10 cellular contexts compared by ENCODE assay signal in genomic region chr13:50989476-50989875, GRCh38.
DNase-seq lines count a peak whose midpoint lies in the region; ATAC-seq and TF ChIP-seq lines count a peak whose summit lies in the region.
"Had no signal": no experiment of that assay in that cellular context is flagged by ENCODE, and none has a peak within 500 bp of the region (broad histone marks: within the 10 kb centered on the region; RNA-seq: fewer than 3 reads in every experiment).

No MANE protein-coding gene starts in this region.

- no peak overlapping the region for H3K4me3 ChIP-seq in choroid plexus epithelial cell (ENCODE audit: low read depth, low read length)
- no peak overlapping the region for H3K4me3 ChIP-seq in mesenchymal stem cell (ENCODE audit: insufficient read depth in 1 of 2, low read depth in 1 of 2, low read length in 2 of 2)
- no peak overlapping the region for H3K4me3 ChIP-seq in smooth muscle cell

- no peak overlapping the region for H3K14ac ChIP-seq in mesenchymal stem cell (ENCODE audit: low read length in 2 of 2)

- no peaks in the 10 kb centered on the region for H3K27me3 Mint-ChIP-seq in activated CD8-positive, alpha-beta T cell treated with anti-CD3 and anti-CD28 coated beads for 36 hours

- H3K27me3 ChIP-seq in mesenchymal stem cell (ENCODE audit: control insufficient read depth in 1 of 2, insufficient read depth in 1 of 2, low read length in 2 of 2) (peaks cover 5 to 17% of the 10 kb centered on the region in 2 experiments), smooth muscle cell (ENCODE audit: low read depth) (peaks cover 20% of the 10 kb centered on the region)

- H3K4me1 ChIP-seq in mesenchymal stem cell (ENCODE audit: control insufficient read depth, insufficient read depth, low read depth, low read length) (peaks cover 2% of the 10 kb centered on the region), smooth muscle cell (ENCODE audit: low read depth) (peaks cover 5% of the 10 kb centered on the region)

- H3K9me3 ChIP-seq in mesenchymal stem cell (ENCODE audit: control insufficient read depth, low read length), result no peaks in the 10 kb centered on the region
- H3K9me3 ChIP-seq in smooth muscle cell (replicated peaks; ENCODE audit: low read depth), result no peaks in the 10 kb centered on the region

- H4K20me1 ChIP-seq in smooth muscle cell (ENCODE audit: low read depth), result no peaks in the 10 kb centered on the region

- H3K4me2 ChIP-seq in mesenchymal stem cell (ENCODE audit: low read length, poor library complexity, severe bottlenecking) (no peak overlapping the region), smooth muscle cell (no peak overlapping the region)

- H3K4me3 Mint-ChIP-seq in activated CD8-positive, alpha-beta T cell treated with anti-CD3 and anti-CD28 coated beads for 36 hours, result no peak overlapping the region

- CTCF ChIA-PET in activated CD8-positive, alpha-beta T cell treated with anti-CD3 and anti-CD28 coated beads for 36 hours (lab: Charles Lee), result interaction anchor here (1.6 kb wide), 1 partner anchor 10 kb away, joined by 3 read pairs; no protein-coding TSS in a partner anchor

- H3F3A ChIP-seq in smooth muscle cell (ENCODE audit: low read depth), result peaks cover 3% of the 10 kb centered on the region

- H3K18ac ChIP-seq in mesenchymal stem cell (ENCODE audit: low read depth in 1 of 2, low read length in 2 of 2), result no peak overlapping the region

- ATAC-seq in activated CD8-positive, alpha-beta T cell treated with anti-CD3 and anti-CD28 coated beads for 36 hours, result no peak
- ATAC-seq in GM19035 (IDR thresholded peaks at IDR 0.05; ENCODE audit: unreplicated experiment), result no peak
- ATAC-seq: activated naive CD4-positive, alpha-beta T cell treated with anti-CD3 and anti-CD28 coated beads, Interleukin-2, amount 50 U/mL, for 72 hours had no signal

- H3K36me3 Mint-ChIP-seq in activated CD8-positive, alpha-beta T cell treated with anti-CD3 and anti-CD28 coated beads for 36 hours (ENCODE audit: low read depth), result no peaks in the 10 kb centered on the region

- H3K36me3 ChIP-seq in mesenchymal stem cell (ENCODE audit: control insufficient read depth in 1 of 2, insufficient read depth in 2 of 2, low read depth in 1 of 2, low read length in 2 of 2) (no peaks in the 10 kb centered on the region), smooth muscle cell (ENCODE audit: low read depth) (no peaks in the 10 kb centered on the region)

- no peak overlapping the region for H4K91ac ChIP-seq in mesenchymal stem cell (ENCODE audit: low read length)

- H4K8ac ChIP-seq in mesenchymal stem cell (ENCODE audit: low read length), result no peak overlapping the region

- H2BK12ac ChIP-seq in mesenchymal stem cell (ENCODE audit: low read length in 2 of 2), result no peak overlapping the region

- no peak overlapping the region for H2BK15ac ChIP-seq in mesenchymal stem cell (ENCODE audit: low read depth, poor library complexity, severe bottlenecking)

- intact Hi-C loops in activated CD8-positive, alpha-beta T cell treated with anti-CD3 and anti-CD28 coated beads for 36 hours (cut with micrococcal nuclease), result no loop called here

- H3K4ac ChIP-seq in mesenchymal stem cell (ENCODE audit: low read depth in 1 of 2, low read length in 2 of 2), result no peak overlapping the region

- no peak overlapping the region for H2BK5ac ChIP-seq in mesenchymal stem cell (ENCODE audit: low read depth, low read length, poor library complexity, severe bottlenecking)

- no peak overlapping the region for H2AK5ac ChIP-seq in mesenchymal stem cell (ENCODE audit: low read length, severe bottlenecking)

- H2BK120ac ChIP-seq in mesenchymal stem cell (ENCODE audit: low read depth, low read length), result no peak overlapping the region

- H3K9ac ChIP-seq in mesenchymal stem cell (ENCODE audit: low read length) (no peak overlapping the region), smooth muscle cell (ENCODE audit: low read depth) (no peak overlapping the region)

- TF ChIP-seq CTCF in choroid plexus epithelial cell (conservative IDR thresholded peaks at IDR 0.05; ENCODE audit: low read depth, low read length) (peak; percentile 50), smooth muscle cell (IDR thresholded peaks at IDR 0.05; ENCODE audit: borderline replicate concordance, insufficient read depth, poor library complexity, severe bottlenecking) (no peak)
- TF ChIP-seq CTCF in activated CD8-positive, alpha-beta T cell treated with anti-CD3 and anti-CD28 coated beads for 36 hours (IDR thresholded peaks at IDR 0.05), result no peak

- no peak overlapping the region for H2AFZ ChIP-seq in mesenchymal stem cell (ENCODE audit: low read depth, low read length)
- no peak overlapping the region for H2AFZ ChIP-seq in smooth muscle cell (ENCODE audit: low read depth)

- POLR2A ChIA-PET in activated CD8-positive, alpha-beta T cell treated with anti-CD3 and anti-CD28 coated beads for 36 hours (lab: Charles Lee), result no interaction called here

- WGBS in mesenchymal stem cell, result 28% methylated on average over 5 of the region's 6 CpGs
- WGBS in smooth muscle cell (ENCODE audit: low lambda C conversion rate), result 31% methylated on average over 6 of the region's 6 CpGs

- H3K9me3 Mint-ChIP-seq in activated CD8-positive, alpha-beta T cell treated with anti-CD3 and anti-CD28 coated beads for 36 hours, result no peaks in the 10 kb centered on the region

- no peaks in the 10 kb centered on the region for H3K79me2 ChIP-seq in smooth muscle cell (ENCODE audit: low read depth)

- no peak overlapping the region for H3K27ac Mint-ChIP-seq in activated CD8-positive, alpha-beta T cell treated with anti-CD3 and anti-CD28 coated beads for 36 hours
- H3K27ac Mint-ChIP-seq: activated naive CD4-positive, alpha-beta T cell treated with anti-CD3 and anti-CD28 coated beads, Interleukin-2, amount 50 U/mL, for 72 hours had no signal

- H3K79me1 ChIP-seq in mesenchymal stem cell (replicated peaks; ENCODE audit: low read length, poor library complexity, severe bottlenecking), result no peaks in the 10 kb centered on the region

- H3K27ac ChIP-seq in mesenchymal stem cell (ENCODE audit: low read length, poor library complexity, severe bottlenecking) (no peak overlapping the region), smooth muscle cell (ENCODE audit: low read depth) (no peak overlapping the region)

- peaks cover 19% of the 10 kb centered on the region for H3K4me1 Mint-ChIP-seq in activated CD8-positive, alpha-beta T cell treated with anti-CD3 and anti-CD28 coated beads for 36 hours (ENCODE audit: low read depth)

- H3K23ac ChIP-seq in mesenchymal stem cell (ENCODE audit: low read length in 2 of 2), result no peak overlapping the region

- peak; percentile 10 for DNase-seq in DMS 273 treated with DMSO at 0.1 percent for 48 hours (lab: John Stamatoyannopoulos, UW)
- DNase-seq in NCI-H2227 (lab: John Stamatoyannopoulos, UW; ENCODE audit: unreplicated experiment), result peak; percentile 44
- DNase-seq in choroid plexus epithelial cell (ENCODE audit: low read depth), result peak; percentile 50
- DNase-seq in mesenchymal stem cell, result peak; percentile 50
- DNase-seq in activated CD8-positive, alpha-beta T cell treated with anti-CD3 and anti-CD28 coated beads for 36 hours, result no peak
- no peak for DNase-seq in smooth muscle cell (lab: John Stamatoyannopoulos, UW; ENCODE audit: unreplicated experiment)
- no peak for DNase-seq in NCI-H2196 treated with DMSO at 0.1 percent for 48 hours (lab: John Stamatoyannopoulos, UW; ENCODE audit: unreplicated experiment)
- DNase-seq: NCI-H187 treated with DMSO at 0.1 percent for 48 hours had no signal

Comparison
In these comparisons a context has a peak if more than half of its experiments do, and no peak if none do; other contexts are left out.
1. DNase-seq: peak in DMS 273 treated with DMSO at 0.1 percent for 48 hours (single experiment), NCI-H2227 (single experiment), choroid plexus epithelial cell (single experiment) and mesenchymal stem cell (single experiment); none in activated CD8-positive, alpha-beta T cell treated with anti-CD3 and anti-CD28 coated beads for 36 hours (single experiment), smooth muscle cell (single experiment) and NCI-H2196 treated with DMSO at 0.1 percent for 48 hours (single experiment).